Comparison of ENCODE assay signal across 15 cellular contexts in genomic region chr1:31891280-31891679, GRCh38. TPM values are rescaled to one million over a fixed set of nuclear protein-coding genes. Genes with fewer than 3 reads are reported as not detected.
DNase-seq lines count a peak whose midpoint lies in the region; ATAC-seq, FAIRE-seq and TF ChIP-seq lines count a peak whose summit lies in the region.
"Had no signal": no experiment of that assay in that cellular context is flagged by ENCODE, and none has a peak within 500 bp of the region (broad histone marks: within the 10 kb centered on the region; RNA-seq: fewer than 3 reads in every experiment).

No MANE protein-coding gene starts in this region.

- peak; percentile 87 for ATAC-seq in activated naive CD8-positive, alpha-beta T cell treated with anti-CD3 and anti-CD28 coated beads, Interleukin-2, amount 50 U/mL, for 24 hours
- ATAC-seq in stimulated activated naive B cell treated with anti-CD40 and anti-IgM and Interleukin-4, amounts not matched to agents 10 μg/mL and 1 μg/mL and 100 μg/mL, for 72 hours (replicated peaks) = peak in 1 of 2 donors; percentile 24
- ATAC-seq: SK-N-SH treated with all-trans-retinoic acid at 6 μM for 48 hours had no signal

- intact Hi-C loops in activated naive CD4-positive, alpha-beta T cell treated with anti-CD3 and anti-CD28 coated beads for 36 hours (cut with micrococcal nuclease) = loop anchor here (1.0 to 2.0 kb wide), 7 partner anchors 20 to 73 kb away; no protein-coding TSS in a partner anchor

- H3K27me3 ChIP-seq in HL-60 (ENCODE audit: insufficient read depth, poor library complexity, severe bottlenecking) (no peaks in the 10 kb centered on the region), neural progenitor cell (no peaks in the 10 kb centered on the region), H7 (ENCODE audit: control insufficient read depth, insufficient read depth, low read length) (no peaks in the 10 kb centered on the region)

- no peak overlapping the region for H3K4me3 ChIP-seq in HL-60 (replicated peaks; ENCODE audit: insufficient read depth, low read length)
- no peak overlapping the region for H3K4me3 ChIP-seq in neural progenitor cell
- H3K4me3 ChIP-seq in H7 (ENCODE audit: insufficient read depth, low read depth, low read length) = no peak overlapping the region
- H3K4me3 ChIP-seq: smooth muscle cell had no signal

- no peaks in the 10 kb centered on the region for H3K27me3 Mint-ChIP-seq in activated naive CD4-positive, alpha-beta T cell treated with anti-CD3 and anti-CD28 coated beads for 36 hours (ENCODE audit: low read depth)
- H3K27me3 Mint-ChIP-seq in activated naive CD8-positive, alpha-beta T cell treated with anti-CD3 and anti-CD28 coated beads, Interleukin-2, amount 50 U/mL, for 24 hours = no peaks in the 10 kb centered on the region
- H3K27me3 Mint-ChIP-seq in stimulated activated naive B cell treated with anti-CD40 and anti-IgM and Interleukin-4, amounts not matched to agents 10 μg/mL and 1 μg/mL and 100 μg/mL, for 72 hours = no peaks in the 10 kb centered on the region
- H3K27me3 Mint-ChIP-seq in neural progenitor cell (ENCODE audit: insufficient read depth, low read depth) = peaks cover 4% of the 10 kb centered on the region

- peak; percentile 81 for DNase-seq in activated naive CD4-positive, alpha-beta T cell treated with anti-CD3 and anti-CD28 coated beads for 36 hours
- DNase-seq in activated naive CD4-positive, alpha-beta T cell (lab: John Stamatoyannopoulos, UW) = no peak
- DNase-seq in HL-60 (ENCODE audit: low read depth in 1 of 2, low spot score in 1 of 2) (peak; percentile 33 to 45), neural progenitor cell (ENCODE audit: low spot score) (no peak), HTR-8/SVneo (ENCODE audit: insufficient read length, low spot score) (no peak), H7 (no peak)
- peak; percentile 30 for DNase-seq in activated naive CD8-positive, alpha-beta T cell treated with anti-CD3 and anti-CD28 coated beads, Interleukin-2, amount 50 U/mL, for 24 hours
- no peak for DNase-seq in stimulated activated naive B cell treated with anti-CD40 and anti-IgM and Interleukin-4, amounts not matched to agents 10 μg/mL and 1 μg/mL and 100 μg/mL, for 72 hours
- DNase-seq: EL, erythroblast, MM.1S, NCI-H446 had no signal

- CTCF ChIA-PET in activated naive CD4-positive, alpha-beta T cell treated with anti-CD3 and anti-CD28 coated beads for 36 hours (lab: Charles Lee) = interaction anchor here (0.8 to 2.7 kb wide), 4 partner anchors 13 to 73 kb away, joined by 3 to 12 read pairs (median 4); no protein-coding TSS in a partner anchor

- no peaks in the 10 kb centered on the region for H3K9me3 ChIP-seq in neural progenitor cell (ENCODE audit: low read depth)

- peak overlapping the region; percentile 90 for H3K27ac Mint-ChIP-seq in activated naive CD4-positive, alpha-beta T cell treated with anti-CD3 and anti-CD28 coated beads for 36 hours
- H3K27ac Mint-ChIP-seq in activated naive CD8-positive, alpha-beta T cell treated with anti-CD3 and anti-CD28 coated beads, Interleukin-2, amount 50 U/mL, for 24 hours = peak overlapping the region; percentile 72
- peak overlapping the region; percentile 74 for H3K27ac Mint-ChIP-seq in stimulated activated naive B cell treated with anti-CD40 and anti-IgM and Interleukin-4, amounts not matched to agents 10 μg/mL and 1 μg/mL and 100 μg/mL, for 72 hours
- no peak overlapping the region for H3K27ac Mint-ChIP-seq in neural progenitor cell

- peaks cover 4% of the 10 kb centered on the region for H3K36me3 Mint-ChIP-seq in activated naive CD4-positive, alpha-beta T cell treated with anti-CD3 and anti-CD28 coated beads for 36 hours (ENCODE audit: low read depth)
- peaks cover 6% of the 10 kb centered on the region for H3K36me3 Mint-ChIP-seq in activated naive CD8-positive, alpha-beta T cell treated with anti-CD3 and anti-CD28 coated beads, Interleukin-2, amount 50 U/mL, for 24 hours (ENCODE audit: low read depth)
- peaks cover 0 to 3% of the 10 kb centered on the region in 2 donors for H3K36me3 Mint-ChIP-seq in stimulated activated naive B cell treated with anti-CD40 and anti-IgM and Interleukin-4, amounts not matched to agents 10 μg/mL and 1 μg/mL and 100 μg/mL, for 72 hours
- H3K36me3 Mint-ChIP-seq in neural progenitor cell = no peaks in the 10 kb centered on the region

- H3K4me1 ChIP-seq in neural progenitor cell = no peaks in the 10 kb centered on the region

- no peaks in the 10 kb centered on the region for H3K79me2 ChIP-seq in neural progenitor cell (ENCODE audit: low read depth)

- H3K9ac ChIP-seq in neural progenitor cell = no peak overlapping the region

- H3K36me3 ChIP-seq in neural progenitor cell (no peaks in the 10 kb centered on the region), H7 (replicated peaks; ENCODE audit: control insufficient read depth, insufficient read depth, low read length) (no peaks in the 10 kb centered on the region)

- peaks cover 2% of the 10 kb centered on the region for H3K9me3 Mint-ChIP-seq in activated naive CD4-positive, alpha-beta T cell treated with anti-CD3 and anti-CD28 coated beads for 36 hours
- peaks cover 4% of the 10 kb centered on the region for H3K9me3 Mint-ChIP-seq in activated naive CD8-positive, alpha-beta T cell treated with anti-CD3 and anti-CD28 coated beads, Interleukin-2, amount 50 U/mL, for 24 hours
- no peaks in the 10 kb centered on the region for H3K9me3 Mint-ChIP-seq in stimulated activated naive B cell treated with anti-CD40 and anti-IgM and Interleukin-4, amounts not matched to agents 10 μg/mL and 1 μg/mL and 100 μg/mL, for 72 hours
- peaks cover 3% of the 10 kb centered on the region for H3K9me3 Mint-ChIP-seq in neural progenitor cell

- H3K4me1 Mint-ChIP-seq in activated naive CD4-positive, alpha-beta T cell treated with anti-CD3 and anti-CD28 coated beads for 36 hours (ENCODE audit: low read depth) = peaks cover 38% of the 10 kb centered on the region
- peaks cover 42% of the 10 kb centered on the region for H3K4me1 Mint-ChIP-seq in activated naive CD8-positive, alpha-beta T cell treated with anti-CD3 and anti-CD28 coated beads, Interleukin-2, amount 50 U/mL, for 24 hours
- peaks cover 19 to 37% of the 10 kb centered on the region in 2 donors for H3K4me1 Mint-ChIP-seq in stimulated activated naive B cell treated with anti-CD40 and anti-IgM and Interleukin-4, amounts not matched to agents 10 μg/mL and 1 μg/mL and 100 μg/mL, for 72 hours
- H3K4me1 Mint-ChIP-seq in neural progenitor cell = no peaks in the 10 kb centered on the region

- no peak overlapping the region for H3K27ac ChIP-seq in HL-60 (replicated peaks)
- H3K27ac ChIP-seq in neural progenitor cell = no peak overlapping the region

- no peak for FAIRE-seq in HTR-8/SVneo (lab: Jason Lieb, UNC)

- H2AFZ ChIP-seq in neural progenitor cell (replicated peaks) = no peak overlapping the region

- H3F3A ChIP-seq in neural progenitor cell (ENCODE audit: low read depth) = no peaks in the 10 kb centered on the region

- TF ChIP-seq CTCF in HL-60 (IDR thresholded peaks at IDR 0.05; ENCODE audit: insufficient read depth, low read length) (no peak), neural progenitor cell (IDR thresholded peaks at IDR 0.05) (no peak)

- no peak overlapping the region for H3K4me2 ChIP-seq in neural progenitor cell
- H3K4me2 ChIP-seq: smooth muscle cell had no signal

- H3K4me3 Mint-ChIP-seq in activated naive CD4-positive, alpha-beta T cell treated with anti-CD3 and anti-CD28 coated beads for 36 hours = no peak overlapping the region
- H3K4me3 Mint-ChIP-seq in activated naive CD8-positive, alpha-beta T cell treated with anti-CD3 and anti-CD28 coated beads, Interleukin-2, amount 50 U/mL, for 24 hours = no peak overlapping the region
- no peak overlapping the region for H3K4me3 Mint-ChIP-seq in stimulated activated naive B cell treated with anti-CD40 and anti-IgM and Interleukin-4, amounts not matched to agents 10 μg/mL and 1 μg/mL and 100 μg/mL, for 72 hours
- no peak overlapping the region for H3K4me3 Mint-ChIP-seq in neural progenitor cell
- H3K4me3 Mint-ChIP-seq: neural crest cell had no signal

- H4K20me1 ChIP-seq in neural progenitor cell (ENCODE audit: low read depth) = no peaks in the 10 kb centered on the region

RNA-seq across cellular contexts. Expression of gene PTP4A2, which starts 46.9 kb away (rescaled TPM):
- total RNA-seq in activated naive CD4-positive, alpha-beta T cell treated with anti-CD3 and anti-CD28 coated beads for 36 hours = 100 to 1,000 TPM; 240 to 263 TPM
- 211 and 540 TPM in 2 replicates for total RNA-seq in neural progenitor cell (ENCODE audit: low replicate concordance)
- total RNA-seq in H7 (2014; rRNA removed; shearing (Covaris generic)) = 307 and 444 TPM in 2 replicates

Comparison
In these comparisons a context has a peak if more than half of its experiments do, and no peak if none do; other contexts are left out.
1. DNase-seq: peak in activated naive CD4-positive, alpha-beta T cell treated with anti-CD3 and anti-CD28 coated beads for 36 hours (single experiment), HL-60 (2 of 2) and activated naive CD8-positive, alpha-beta T cell treated with anti-CD3 and anti-CD28 coated beads, Interleukin-2, amount 50 U/mL, for 24 hours (single experiment); none in activated naive CD4-positive, alpha-beta T cell (0 of 4), stimulated activated naive B cell treated with anti-CD40 and anti-IgM and Interleukin-4, amounts not matched to agents 10 μg/mL and 1 μg/mL and 100 μg/mL, for 72 hours (single experiment), neural progenitor cell (single experiment), HTR-8/SVneo (single experiment) and H7 (single experiment).